ENCODE assay signal across 17 cellular contexts in genomic region chr4:168765322-168765721, GRCh38.
A peak's percentile ranks its signal among the peaks of the same experiment; 100 is the strongest.
DNase-seq lines count a peak whose midpoint lies in the region; ATAC-seq and TF ChIP-seq lines count a peak whose summit lies in the region.
"Had no signal": no experiment of that assay in that cellular context is flagged by ENCODE, and none has a peak within 500 bp of the region (broad histone marks: within the 10 kb centered on the region; RNA-seq: fewer than 3 reads in every experiment).

No MANE protein-coding gene starts in this region.

- TF ChIP-seq RAD21 in HCT116 (IDR thresholded peaks at IDR 0.05; ENCODE audit: low read depth) = no peak

- RAD21 ChIA-PET in HCT116 (lab: Charles Lee; ENCODE audit: low non-redundant PET in 1 of 2, low total read pairs in 2 of 2, uncharacterized antibody in 2 of 2, unreplicated experiment in 2 of 2) = no interaction called here

- no peak overlapping the region for H3K4me3 Mint-ChIP-seq in glutamatergic neuron (ENCODE audit: unreplicated experiment)
- H3K4me3 Mint-ChIP-seq: activated T-helper 1 cell treated with anti-CD3 and anti-CD28 coated beads, Interleukin-12 subunit alpha, Interleukin-12 subunit beta, Interleukin-2, Interleukin-4 antibody, amounts not matched to agents 30 ng/mL and 10 ng/mL and 1 ng/mL, durations not matched to agents 14 hours and 24 hours and 36 hours; endodermal cell; memory B cell; nephron progenitor cell had no signal

- intact Hi-C loops in HCT116 (cut with micrococcal nuclease) (no loop called here), mammary epithelial cell (cut with micrococcal nuclease) (no loop called here), left ventricle myocardium superior (cut with micrococcal nuclease) (no loop called here)

- H3K27me3 Mint-ChIP-seq in glutamatergic neuron (ENCODE audit: unreplicated experiment) = no peaks in the 10 kb centered on the region

- dilution Hi-C loops in mammary epithelial cell (cut with HindIII; ENCODE audit: low sequenced_read_pairs) = no loop called here

- no peaks in the 10 kb centered on the region for H3K9me3 ChIP-seq in HCT116 (ENCODE audit: control insufficient read depth in 1 of 2, insufficient read depth in 1 of 2, low read depth in 1 of 2, low read length in 2 of 2)
- H3K9me3 ChIP-seq in mammary epithelial cell (replicated peaks; ENCODE audit: insufficient read depth, low read length) = no peaks in the 10 kb centered on the region
- no peaks in the 10 kb centered on the region for H3K9me3 ChIP-seq in skeletal muscle satellite cell (replicated peaks; ENCODE audit: low read length)
- H3K9me3 ChIP-seq: BLaER1 had no signal

- H3K79me2 ChIP-seq in HCT116 (ENCODE audit: insufficient read depth, low read length) = no peaks in the 10 kb centered on the region
- no peaks in the 10 kb centered on the region for H3K79me2 ChIP-seq in mammary epithelial cell (ENCODE audit: insufficient read depth, low read length)

- POLR2A ChIA-PET in HCT116 (lab: Charles Lee) = no interaction called here

- no peak for TF ChIP-seq CTCF in HCT116 (IDR thresholded peaks at IDR 0.05 in 2 of 3, conservative IDR thresholded peaks at IDR 0.05 in 1 of 3; ENCODE audit: borderline replicate concordance in 1 of 3, insufficient read depth in 1 of 3, low read depth in 2 of 3, low read length in 2 of 3)
- no peak for TF ChIP-seq CTCF in mammary epithelial cell (conservative IDR thresholded peaks at IDR 0.05 in 1 of 2, IDR thresholded peaks at IDR 0.05 in 1 of 2; ENCODE audit: extremely low read depth in 1 of 2, insufficient read depth in 1 of 2, low read depth in 1 of 2, low read length in 2 of 2)
- TF ChIP-seq CTCF in glutamatergic neuron (IDR thresholded peaks at IDR 0.05; ENCODE audit: partially characterized antibody, unreplicated experiment) = no peak

- H2AFZ ChIP-seq in HCT116 (ENCODE audit: low read depth, low read length, poor library complexity, severe bottlenecking) (no peak overlapping the region), mammary epithelial cell (ENCODE audit: low read depth, low read length) (no peak overlapping the region)

- H3K9ac ChIP-seq in HCT116 (ENCODE audit: low read length) (no peak overlapping the region), mammary epithelial cell (ENCODE audit: insufficient read depth, low read length) (no peak overlapping the region), skeletal muscle satellite cell (ENCODE audit: low read depth, low read length) (peak overlapping the region; percentile 38)
- H3K9ac ChIP-seq: BLaER1 had no signal

- H3K36me3 Mint-ChIP-seq in glutamatergic neuron (ENCODE audit: unreplicated experiment) = no peaks in the 10 kb centered on the region
- H3K36me3 Mint-ChIP-seq: activated naive CD4-positive, alpha-beta T cell treated with anti-CD3 and anti-CD28 coated beads, Interleukin-2, amount 50 U/mL, for 72 hours; memory B cell had no signal

- no peaks in the 10 kb centered on the region for H4K20me1 ChIP-seq in HCT116 (ENCODE audit: insufficient read depth)
- no peaks in the 10 kb centered on the region for H4K20me1 ChIP-seq in mammary epithelial cell (ENCODE audit: insufficient read depth, low read length)
- H4K20me1 ChIP-seq: BLaER1 had no signal

- no peaks in the 10 kb centered on the region for H3K4me1 Mint-ChIP-seq in glutamatergic neuron (ENCODE audit: low read depth, unreplicated experiment)
- H3K4me1 Mint-ChIP-seq: memory B cell had no signal

- no peak overlapping the region for H3K27ac Mint-ChIP-seq in glutamatergic neuron (ENCODE audit: unreplicated experiment)
- H3K27ac Mint-ChIP-seq: activated naive CD4-positive, alpha-beta T cell treated with anti-CD3 and anti-CD28 coated beads, Interleukin-2, amount 50 U/mL, for 72 hours; activated T-helper 1 cell treated with anti-CD3 and anti-CD28 coated beads, Interleukin-12 subunit alpha, Interleukin-12 subunit beta, Interleukin-2, Interleukin-4 antibody, amounts not matched to agents 30 ng/mL and 10 ng/mL and 1 ng/mL, durations not matched to agents 14 hours and 24 hours and 36 hours; endodermal cell; memory B cell; nephron progenitor cell; progenitor cell of endocrine pancreas had no signal

- TF ChIP-seq POLR2A in HCT116 (IDR thresholded peaks at IDR 0.05; ENCODE audit: borderline replicate concordance, extremely low read depth, insufficient read depth, insufficient read length) = no peak

- H3K36me3 ChIP-seq in HCT116 (ENCODE audit: control insufficient read depth in 1 of 2, insufficient read depth in 2 of 2, low read length in 2 of 2) (no peaks in the 10 kb centered on the region), mammary epithelial cell (ENCODE audit: insufficient read depth, low read length) (no peaks in the 10 kb centered on the region), skeletal muscle satellite cell (ENCODE audit: insufficient read depth, low read length) (peaks cover 28% of the 10 kb centered on the region)
- H3K36me3 ChIP-seq: BLaER1 had no signal

- H3K27ac ChIP-seq in HCT116 (ENCODE audit: low read depth, low read length) (no peak overlapping the region), mammary epithelial cell (ENCODE audit: insufficient read depth, low read depth, low read length) (peak overlapping the region; percentile 12)
- H3K27ac ChIP-seq: BLaER1 had no signal

- in situ Hi-C loops in mammary epithelial cell (cut with MboI; ENCODE audit: low sequenced_read_pairs in 2 of 2) = no loop called here

- H3K9me2 ChIP-seq in HCT116 (ENCODE audit: insufficient read depth) = no peaks in the 10 kb centered on the region

- peak overlapping the region; percentile 63 for H3K4me2 ChIP-seq in HCT116 (ENCODE audit: low read length)
- H3K4me2 ChIP-seq in mammary epithelial cell (ENCODE audit: insufficient read depth, low read depth, low read length) = peak overlapping the region; percentile 22
- peak overlapping the region; percentile 6 for H3K4me2 ChIP-seq in skeletal muscle satellite cell (ENCODE audit: low read length)
- H3K4me2 ChIP-seq: BLaER1 had no signal

- H3K4me3 ChIP-seq in HCT116 (replicated peaks in 1 of 2; ENCODE audit: low read depth in 1 of 2, low read length in 2 of 2) (no peak overlapping the region), mammary epithelial cell (replicated peaks in 1 of 3; ENCODE audit: insufficient read depth in 1 of 3, low read depth in 2 of 3, low read length in 3 of 3) (no peak overlapping the region), skeletal muscle satellite cell (ENCODE audit: low read length) (peak overlapping the region; percentile 14)
- H3K4me3 ChIP-seq: BLaER1 had no signal

- no peaks in the 10 kb centered on the region for H3K9me3 Mint-ChIP-seq in glutamatergic neuron (ENCODE audit: unreplicated experiment)
- H3K9me3 Mint-ChIP-seq: activated naive CD4-positive, alpha-beta T cell treated with anti-CD3 and anti-CD28 coated beads, Interleukin-2, amount 50 U/mL, for 72 hours; activated T-helper 1 cell treated with anti-CD3 and anti-CD28 coated beads, Interleukin-12 subunit alpha, Interleukin-12 subunit beta, Interleukin-2, Interleukin-4 antibody, amounts not matched to agents 30 ng/mL and 10 ng/mL and 1 ng/mL, durations not matched to agents 14 hours and 24 hours and 36 hours; endodermal cell; nephron progenitor cell had no signal

- WGBS in mammary epithelial cell (ENCODE audit: low coverage, missing lambda C conversion rate) = 80% methylated on average over 3 of the region's 4 CpGs

- BruUV-seq in HCT116 (replicated peaks; lab: Mats Ljungman, UMichigan) = no TSS peak
- no TSS peak for BruUV-seq in mammary epithelial cell (replicated peaks; lab: Mats Ljungman, UMichigan)

- H3K27me3 ChIP-seq in HCT116 (ENCODE audit: insufficient read depth, low read length) = no peaks in the 10 kb centered on the region
- H3K27me3 ChIP-seq in mammary epithelial cell (ENCODE audit: insufficient read depth, low read length) = no peaks in the 10 kb centered on the region
- H3K27me3 ChIP-seq in skeletal muscle satellite cell (ENCODE audit: control insufficient read depth, insufficient read depth, low read length) = no peaks in the 10 kb centered on the region
- H3K27me3 ChIP-seq: BLaER1 had no signal

- H3K4me1 ChIP-seq in HCT116 (ENCODE audit: control insufficient read depth in 1 of 2, insufficient read depth in 2 of 2, low read length in 2 of 2) (peaks cover 6 to 30% of the 10 kb centered on the region in 2 experiments; a peak in 3 of 4 replicates), mammary epithelial cell (ENCODE audit: insufficient read depth, low read length) (peaks cover 30% of the 10 kb centered on the region), skeletal muscle satellite cell (ENCODE audit: control insufficient read depth, insufficient read depth, low read length) (peaks cover 50% of the 10 kb centered on the region)
- H3K4me1 ChIP-seq: BLaER1 had no signal

- ATAC-seq in HCT116 = no peak
- ATAC-seq in left ventricle myocardium superior = peak; percentile 78
- ATAC-seq in GM18909 (IDR thresholded peaks at IDR 0.05; ENCODE audit: poor library complexity, unreplicated experiment) = no peak
- no peak for ATAC-seq in GM18861 (IDR thresholded peaks at IDR 0.05; ENCODE audit: unreplicated experiment)
- ATAC-seq: activated naive CD4-positive, alpha-beta T cell treated with anti-CD3 and anti-CD28 coated beads, Interleukin-2, amount 50 U/mL, for 72 hours had no signal

- CTCF ChIA-PET in HCT116 (lab: Charles Lee) = no interaction called here
- CTCF ChIA-PET in mammary epithelial cell (lab: Charles Lee; ENCODE audit: low non-redundant PET) = no interaction called here

- no peak for DNase-seq in HCT116 (ENCODE audit: low read depth, low spot score)
- DNase-seq in mammary epithelial cell = no peak
- DNase-seq in left ventricle myocardium superior = no peak
- DNase-seq in glutamatergic neuron = no peak
- DNase-seq in HuH-7 (ENCODE audit: low spot score) = no peak
- DNase-seq: endodermal cell, NCI-H1092 treated with DMSO at 0.1 percent for 48 hours, NCI-H524, nephron progenitor cell had no signal

TF ChIP-seq in HCT116, 20 proteins besides CTCF, POLR2A, EP300 and RAD21 (continues in another document):
- TF ChIP-seq TCF7L2 (IDR thresholded peaks at IDR 0.05; ENCODE audit: borderline replicate concordance, extremely low read depth, insufficient read depth, insufficient read length) (no peak), FOSL1 (IDR thresholded peaks at IDR 0.05; ENCODE audit: low read depth) (no peak), ZNF274 (IDR thresholded peaks at IDR 0.05; ENCODE audit: low read depth, low read length) (no peak), SIN3A (IDR thresholded peaks at IDR 0.05; ENCODE audit: low read depth) (no peak), ATF3 (IDR thresholded peaks at IDR 0.05) (no peak), ELF1 (IDR thresholded peaks at IDR 0.05; ENCODE audit: borderline replicate concordance, low read depth) (no peak), SP1 (IDR thresholded peaks at IDR 0.05; ENCODE audit: low read depth) (no peak), YY1 (IDR thresholded peaks at IDR 0.05; ENCODE audit: extremely low read depth, insufficient replicate concordance, low read depth, low read length) (no peak), CEBPB (IDR thresholded peaks at IDR 0.05; ENCODE audit: low read depth) (no peak), EZH2 (IDR thresholded peaks at IDR 0.05) (no peak), EGR1 (IDR thresholded peaks at IDR 0.05; ENCODE audit: low read depth) (no peak)

Comparison
In these comparisons a context has a peak if more than half of its experiments do, and no peak if none do; other contexts are left out.
1. H3K4me2 ChIP-seq: peak in every context shown above with its lines; median percentile 63 in HCT116; 22 in mammary epithelial cell; 6 in skeletal muscle satellite cell.